8 cellular contexts compared by ENCODE assay signal in genomic region chr6:41545174-41545702, GRCh38. TPM values are rescaled to one million over a fixed set of nuclear protein-coding genes. Genes with fewer than 3 reads are reported as not detected.
DNase-seq lines count a peak whose midpoint lies in the region; ATAC-seq and TF ChIP-seq lines count a peak whose summit lies in the region.

No MANE protein-coding gene starts in this region.

- H3K27ac Mint-ChIP-seq in activated naive CD4-positive, alpha-beta T cell treated with anti-CD3 and anti-CD28 coated beads for 36 hours = peak overlapping the region; percentile 60
- no peak overlapping the region for H3K27ac Mint-ChIP-seq in activated T-helper 2 cell treated with anti-CD3 and anti-CD28 coated beads, Interferon-gamma antibody, Interleukin-2, Interleukin-4, amounts not matched to agents 10 μg/mL and 5 μg/mL and 100 μg/mL, durations not matched to agents 14 hours and 24 hours and 36 hours
- H3K27ac Mint-ChIP-seq in type B pancreatic cell = peak overlapping the region; percentile 43

- H3K4me1 ChIP-seq in left lung = peaks cover 5 to 47% of the 10 kb centered on the region in 2 donors

- DNase-seq in activated naive CD4-positive, alpha-beta T cell treated with anti-CD3 and anti-CD28 coated beads for 36 hours = no peak
- no peak for DNase-seq in activated naive CD4-positive, alpha-beta T cell treated with Interleukin-2 at 50 U/mL for 16 hours
- DNase-seq in activated T-helper 2 cell treated with anti-CD3 and anti-CD28 coated beads, Interferon-gamma antibody, Interleukin-2, Interleukin-4, amounts not matched to agents 10 μg/mL and 5 μg/mL and 100 μg/mL, durations not matched to agents 14 hours and 24 hours and 36 hours (ENCODE audit: low spot score) = no peak
- DNase-seq in left lung (no peak), type B pancreatic cell (ENCODE audit: extremely low spot score, unreplicated experiment) (no peak), 8988T (no peak)

- H3K4me3 Mint-ChIP-seq in activated naive CD4-positive, alpha-beta T cell treated with anti-CD3 and anti-CD28 coated beads for 36 hours = peak overlapping the region; percentile 82
- H3K4me3 Mint-ChIP-seq in activated T-helper 2 cell treated with anti-CD3 and anti-CD28 coated beads, Interferon-gamma antibody, Interleukin-2, Interleukin-4, amounts not matched to agents 10 μg/mL and 5 μg/mL and 100 μg/mL, durations not matched to agents 14 hours and 24 hours and 36 hours (ENCODE audit: low read depth) = peak overlapping the region; percentile 81
- H3K4me3 Mint-ChIP-seq in type B pancreatic cell = peak overlapping the region; percentile 96

- peak overlapping the region; percentile 73 to 79 for H3K4me3 ChIP-seq in left lung

- ATAC-seq in left lung = no peak
- ATAC-seq in GM19455 (IDR thresholded peaks at IDR 0.05; ENCODE audit: unreplicated experiment) = no peak
- ATAC-seq in HG02938 (IDR thresholded peaks at IDR 0.05; ENCODE audit: unreplicated experiment) = no peak

- H3K36me3 ChIP-seq in left lung = no peaks in the 10 kb centered on the region

- no peaks in the 10 kb centered on the region for H3K27me3 Mint-ChIP-seq in activated naive CD4-positive, alpha-beta T cell treated with anti-CD3 and anti-CD28 coated beads for 36 hours (ENCODE audit: low read depth)
- peaks cover 67% of the 10 kb centered on the region for H3K27me3 Mint-ChIP-seq in activated T-helper 2 cell treated with anti-CD3 and anti-CD28 coated beads, Interferon-gamma antibody, Interleukin-2, Interleukin-4, amounts not matched to agents 10 μg/mL and 5 μg/mL and 100 μg/mL, durations not matched to agents 14 hours and 24 hours and 36 hours (ENCODE audit: low read depth)
- H3K27me3 Mint-ChIP-seq in type B pancreatic cell = peaks cover 7% of the 10 kb centered on the region

- no peaks in the 10 kb centered on the region for H3K9me3 ChIP-seq in left lung

- H3K36me3 Mint-ChIP-seq in activated naive CD4-positive, alpha-beta T cell treated with anti-CD3 and anti-CD28 coated beads for 36 hours (ENCODE audit: low read depth) = peaks cover 3% of the 10 kb centered on the region
- no peaks in the 10 kb centered on the region for H3K36me3 Mint-ChIP-seq in activated T-helper 2 cell treated with anti-CD3 and anti-CD28 coated beads, Interferon-gamma antibody, Interleukin-2, Interleukin-4, amounts not matched to agents 10 μg/mL and 5 μg/mL and 100 μg/mL, durations not matched to agents 14 hours and 24 hours and 36 hours (ENCODE audit: low read depth)
- peaks cover 6% of the 10 kb centered on the region for H3K36me3 Mint-ChIP-seq in type B pancreatic cell

- H3K9me3 Mint-ChIP-seq in activated naive CD4-positive, alpha-beta T cell treated with anti-CD3 and anti-CD28 coated beads for 36 hours = no peaks in the 10 kb centered on the region
- H3K9me3 Mint-ChIP-seq in activated T-helper 2 cell treated with anti-CD3 and anti-CD28 coated beads, Interferon-gamma antibody, Interleukin-2, Interleukin-4, amounts not matched to agents 10 μg/mL and 5 μg/mL and 100 μg/mL, durations not matched to agents 14 hours and 24 hours and 36 hours = no peaks in the 10 kb centered on the region
- H3K9me3 Mint-ChIP-seq in type B pancreatic cell = no peaks in the 10 kb centered on the region

- CTCF ChIA-PET in activated naive CD4-positive, alpha-beta T cell treated with anti-CD3 and anti-CD28 coated beads for 36 hours (lab: Charles Lee) = no interaction called here

- peaks cover 0 to 51% of the 10 kb centered on the region in 2 donors for H3K27me3 ChIP-seq in left lung

- peaks cover 12% of the 10 kb centered on the region for H3K4me1 Mint-ChIP-seq in activated naive CD4-positive, alpha-beta T cell treated with anti-CD3 and anti-CD28 coated beads for 36 hours (ENCODE audit: low read depth)
- H3K4me1 Mint-ChIP-seq in activated T-helper 2 cell treated with anti-CD3 and anti-CD28 coated beads, Interferon-gamma antibody, Interleukin-2, Interleukin-4, amounts not matched to agents 10 μg/mL and 5 μg/mL and 100 μg/mL, durations not matched to agents 14 hours and 24 hours and 36 hours (ENCODE audit: low read depth) = peaks cover 22% of the 10 kb centered on the region
- H3K4me1 Mint-ChIP-seq in type B pancreatic cell (ENCODE audit: unreplicated experiment) = peaks cover 45% of the 10 kb centered on the region

- TF ChIP-seq CTCF in left lung (IDR thresholded peaks at IDR 0.05) (no peak), type B pancreatic cell (conservative IDR thresholded peaks at IDR 0.05) (no peak)

- intact Hi-C loops in activated naive CD4-positive, alpha-beta T cell treated with anti-CD3 and anti-CD28 coated beads for 36 hours (cut with micrococcal nuclease) = loop anchor here (5.0 kb wide), 1 partner anchor 103 kb away; no protein-coding TSS in a partner anchor
- intact Hi-C loops in activated T-helper 2 cell treated with anti-CD3 and anti-CD28 coated beads, Interferon-gamma antibody, Interleukin-2, Interleukin-4, amounts not matched to agents 10 μg/mL and 5 μg/mL and 100 μg/mL, durations not matched to agents 14 hours and 24 hours and 36 hours (cut with micrococcal nuclease) = loop anchor here (5.0 kb wide), 1 partner anchor 118 kb away; no protein-coding TSS in a partner anchor
- intact Hi-C loops in left lung (cut with DNase I) = no loop called here

- no peak overlapping the region for H3K27ac ChIP-seq in left lung

RNA-seq across cellular contexts. Expression of gene FOXP4, which starts 0.9 kb away (rescaled TPM):
- 10 to 100 TPM; 15.9 to 16.0 TPM for total RNA-seq in activated naive CD4-positive, alpha-beta T cell treated with anti-CD3 and anti-CD28 coated beads for 36 hours
- 9.6 and 9.7 TPM in 2 replicates for total RNA-seq in activated T-helper 2 cell treated with anti-CD3 and anti-CD28 coated beads, Interferon-gamma antibody, Interleukin-2, Interleukin-4, amounts not matched to agents 10 μg/mL and 5 μg/mL and 100 μg/mL, durations not matched to agents 14 hours and 24 hours and 36 hours
- total RNA-seq in left lung (10 to 100 TPM; 26.9 to 33.7 TPM), type B pancreatic cell (ENCODE audit: low replicate concordance) (62.2 and 100 TPM in 2 replicates)

Comparison
In these comparisons a context has a peak if more than half of its experiments do, and no peak if none do; other contexts are left out.
1. intact Hi-C loops: an anchor here in activated naive CD4-positive, alpha-beta T cell treated with anti-CD3 and anti-CD28 coated beads for 36 hours (5.0 kb wide) and activated T-helper 2 cell treated with anti-CD3 and anti-CD28 coated beads, Interferon-gamma antibody, Interleukin-2, Interleukin-4, amounts not matched to agents 10 μg/mL and 5 μg/mL and 100 μg/mL, durations not matched to agents 14 hours and 24 hours and 36 hours (5.0 kb wide); none called in left lung.